1 cellular context compared by ENCODE assay signal in the genomic region with DNA sequence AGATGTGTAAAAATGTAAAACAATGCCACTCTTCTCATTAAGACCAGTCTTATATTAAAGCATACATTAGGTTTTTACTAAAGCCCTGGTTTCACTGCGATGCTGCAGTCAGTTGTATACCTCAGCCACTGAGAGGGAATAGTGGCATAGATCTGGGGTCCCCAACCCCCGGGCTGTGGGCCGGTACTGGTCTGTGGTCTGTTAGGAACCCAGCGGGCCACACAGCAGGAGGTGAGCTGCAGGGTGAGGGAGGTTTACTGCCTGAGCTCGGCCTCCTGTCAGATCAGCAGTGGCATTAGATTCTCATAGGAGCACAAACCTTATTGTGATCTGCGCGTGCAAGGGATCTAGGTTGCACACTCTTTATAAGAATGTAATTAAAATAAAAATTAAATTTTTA.
TF ChIP-seq lines count a peak whose summit lies in the region.

No MANE protein-coding gene starts in this region.

TF ChIP-seq in GM23338, 12 proteins besides CTCF, POLR2A, EP300 and RAD21 (continued from another document):
- TF ChIP-seq, protein P1, sequence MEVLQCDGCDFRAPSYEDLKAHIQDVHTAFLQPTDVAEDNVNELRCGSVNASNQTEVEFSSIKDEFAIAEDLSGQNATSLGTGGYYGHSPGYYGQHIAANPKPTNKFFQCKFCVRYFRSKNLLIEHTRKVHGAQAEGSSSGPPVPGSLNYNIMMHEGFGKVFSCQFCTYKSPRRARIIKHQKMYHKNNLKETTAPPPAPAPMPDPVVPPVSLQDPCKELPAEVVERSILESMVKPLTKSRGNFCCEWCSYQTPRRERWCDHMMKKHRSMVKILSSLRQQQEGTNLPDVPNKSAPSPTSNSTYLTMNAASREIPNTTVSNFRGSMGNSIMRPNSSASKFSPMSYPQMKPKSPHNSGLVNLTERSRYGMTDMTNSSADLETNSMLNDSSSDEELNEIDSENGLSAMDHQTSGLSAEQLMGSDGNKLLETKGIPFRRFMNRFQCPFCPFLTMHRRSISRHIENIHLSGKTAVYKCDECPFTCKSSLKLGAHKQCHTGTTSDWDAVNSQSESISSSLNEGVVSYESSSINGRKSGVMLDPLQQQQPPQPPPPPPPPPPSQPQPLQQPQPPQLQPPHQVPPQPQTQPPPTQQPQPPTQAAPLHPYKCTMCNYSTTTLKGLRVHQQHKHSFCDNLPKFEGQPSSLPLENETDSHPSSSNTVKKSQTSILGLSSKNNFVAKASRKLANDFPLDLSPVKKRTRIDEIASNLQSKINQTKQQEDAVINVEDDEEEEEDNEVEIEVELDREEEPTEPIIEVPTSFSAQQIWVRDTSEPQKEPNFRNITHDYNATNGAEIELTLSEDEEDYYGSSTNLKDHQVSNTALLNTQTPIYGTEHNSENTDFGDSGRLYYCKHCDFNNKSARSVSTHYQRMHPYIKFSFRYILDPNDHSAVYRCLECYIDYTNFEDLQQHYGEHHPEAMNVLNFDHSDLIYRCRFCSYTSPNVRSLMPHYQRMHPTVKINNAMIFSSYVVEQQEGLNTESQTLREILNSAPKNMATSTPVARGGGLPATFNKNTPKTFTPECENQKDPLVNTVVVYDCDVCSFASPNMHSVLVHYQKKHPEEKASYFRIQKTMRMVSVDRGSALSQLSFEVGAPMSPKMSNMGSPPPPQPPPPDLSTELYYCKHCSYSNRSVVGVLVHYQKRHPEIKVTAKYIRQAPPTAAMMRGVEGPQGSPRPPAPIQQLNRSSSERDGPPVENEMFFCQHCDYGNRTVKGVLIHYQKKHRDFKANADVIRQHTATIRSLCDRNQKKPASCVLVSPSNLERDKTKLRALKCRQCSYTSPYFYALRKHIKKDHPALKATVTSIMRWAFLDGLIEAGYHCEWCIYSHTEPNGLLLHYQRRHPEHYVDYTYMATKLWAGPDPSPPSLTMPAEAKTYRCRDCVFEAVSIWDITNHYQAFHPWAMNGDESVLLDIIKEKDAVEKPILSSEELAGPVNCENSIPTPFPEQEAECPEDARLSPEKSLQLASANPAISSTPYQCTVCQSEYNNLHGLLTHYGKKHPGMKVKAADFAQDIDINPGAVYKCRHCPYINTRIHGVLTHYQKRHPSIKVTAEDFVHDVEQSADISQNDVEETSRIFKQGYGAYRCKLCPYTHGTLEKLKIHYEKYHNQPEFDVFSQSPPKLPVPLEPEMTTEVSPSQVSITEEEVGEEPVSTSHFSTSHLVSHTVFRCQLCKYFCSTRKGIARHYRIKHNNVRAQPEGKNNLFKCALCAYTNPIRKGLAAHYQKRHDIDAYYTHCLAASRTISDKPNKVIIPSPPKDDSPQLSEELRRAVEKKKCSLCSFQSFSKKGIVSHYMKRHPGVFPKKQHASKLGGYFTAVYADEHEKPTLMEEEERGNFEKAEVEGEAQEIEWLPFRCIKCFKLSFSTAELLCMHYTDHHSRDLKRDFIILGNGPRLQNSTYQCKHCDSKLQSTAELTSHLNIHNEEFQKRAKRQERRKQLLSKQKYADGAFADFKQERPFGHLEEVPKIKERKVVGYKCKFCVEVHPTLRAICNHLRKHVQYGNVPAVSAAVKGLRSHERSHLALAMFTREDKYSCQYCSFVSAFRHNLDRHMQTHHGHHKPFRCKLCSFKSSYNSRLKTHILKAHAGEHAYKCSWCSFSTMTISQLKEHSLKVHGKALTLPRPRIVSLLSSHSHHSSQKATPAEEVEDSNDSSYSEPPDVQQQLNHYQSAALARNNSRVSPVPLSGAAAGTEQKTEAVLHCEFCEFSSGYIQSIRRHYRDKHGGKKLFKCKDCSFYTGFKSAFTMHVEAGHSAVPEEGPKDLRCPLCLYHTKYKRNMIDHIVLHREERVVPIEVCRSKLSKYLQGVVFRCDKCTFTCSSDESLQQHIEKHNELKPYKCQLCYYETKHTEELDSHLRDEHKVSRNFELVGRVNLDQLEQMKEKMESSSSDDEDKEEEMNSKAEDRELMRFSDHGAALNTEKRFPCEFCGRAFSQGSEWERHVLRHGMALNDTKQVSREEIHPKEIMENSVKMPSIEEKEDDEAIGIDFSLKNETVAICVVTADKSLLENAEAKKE (CRISPR knock-in tag; IDR thresholded peaks at IDR 0.05): no peak
- no peak for TF ChIP-seq NANOG (IDR thresholded peaks at IDR 0.05; ENCODE audit: borderline replicate concordance)
- TF ChIP-seq, protein P2, sequence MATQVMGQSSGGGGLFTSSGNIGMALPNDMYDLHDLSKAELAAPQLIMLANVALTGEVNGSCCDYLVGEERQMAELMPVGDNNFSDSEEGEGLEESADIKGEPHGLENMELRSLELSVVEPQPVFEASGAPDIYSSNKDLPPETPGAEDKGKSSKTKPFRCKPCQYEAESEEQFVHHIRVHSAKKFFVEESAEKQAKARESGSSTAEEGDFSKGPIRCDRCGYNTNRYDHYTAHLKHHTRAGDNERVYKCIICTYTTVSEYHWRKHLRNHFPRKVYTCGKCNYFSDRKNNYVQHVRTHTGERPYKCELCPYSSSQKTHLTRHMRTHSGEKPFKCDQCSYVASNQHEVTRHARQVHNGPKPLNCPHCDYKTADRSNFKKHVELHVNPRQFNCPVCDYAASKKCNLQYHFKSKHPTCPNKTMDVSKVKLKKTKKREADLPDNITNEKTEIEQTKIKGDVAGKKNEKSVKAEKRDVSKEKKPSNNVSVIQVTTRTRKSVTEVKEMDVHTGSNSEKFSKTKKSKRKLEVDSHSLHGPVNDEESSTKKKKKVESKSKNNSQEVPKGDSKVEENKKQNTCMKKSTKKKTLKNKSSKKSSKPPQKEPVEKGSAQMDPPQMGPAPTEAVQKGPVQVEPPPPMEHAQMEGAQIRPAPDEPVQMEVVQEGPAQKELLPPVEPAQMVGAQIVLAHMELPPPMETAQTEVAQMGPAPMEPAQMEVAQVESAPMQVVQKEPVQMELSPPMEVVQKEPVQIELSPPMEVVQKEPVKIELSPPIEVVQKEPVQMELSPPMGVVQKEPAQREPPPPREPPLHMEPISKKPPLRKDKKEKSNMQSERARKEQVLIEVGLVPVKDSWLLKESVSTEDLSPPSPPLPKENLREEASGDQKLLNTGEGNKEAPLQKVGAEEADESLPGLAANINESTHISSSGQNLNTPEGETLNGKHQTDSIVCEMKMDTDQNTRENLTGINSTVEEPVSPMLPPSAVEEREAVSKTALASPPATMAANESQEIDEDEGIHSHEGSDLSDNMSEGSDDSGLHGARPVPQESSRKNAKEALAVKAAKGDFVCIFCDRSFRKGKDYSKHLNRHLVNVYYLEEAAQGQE (IDR thresholded peaks at IDR 0.05; ENCODE audit: unreplicated experiment): no peak
- no peak for TF ChIP-seq CREB1 (CRISPR knock-in tag; IDR thresholded peaks at IDR 0.05; ENCODE audit: low read depth)
- no peak for TF ChIP-seq EZH2phosphoT487 (IDR thresholded peaks at IDR 0.05; ENCODE audit: unreplicated experiment)
- TF ChIP-seq ZNF114 (CRISPR knock-in tag; IDR thresholded peaks at IDR 0.05): no peak
- TF ChIP-seq JUNB (IDR thresholded peaks at IDR 0.05; ENCODE audit: unreplicated experiment): no peak
